Comparison of ENCODE assay signal across 15 cellular contexts in genomic region chr1:192386051-192386650, GRCh38.
DNase-seq lines count a peak whose midpoint lies in the region; ATAC-seq, FAIRE-seq and TF ChIP-seq lines count a peak whose summit lies in the region.
"Had no signal": no experiment of that assay in that cellular context is flagged by ENCODE, and none has a peak within 500 bp of the region (broad histone marks: within the 10 kb centered on the region; RNA-seq: fewer than 3 reads in every experiment).

No MANE protein-coding gene starts in this region.

- intact Hi-C loops in GM12878 (cut with micrococcal nuclease; ENCODE audit: unreplicated experiment), result no loop called here

- POLR2A ChIA-PET in GM12878 (lab: Charles Lee), result no interaction called here

- no peak for TF ChIP-seq CTCF in GM12878 (IDR thresholded peaks at IDR 0.05 in 2 of 3, conservative IDR thresholded peaks at IDR 0.05 in 1 of 3; ENCODE audit: control insufficient read depth in 2 of 3, extremely low read depth in 1 of 3, insufficient read depth in 1 of 3, low read depth in 3 of 3, low read length in 3 of 3)

- no peak for TF ChIP-seq RAD21 in GM12878 (IDR thresholded peaks at IDR 0.05; ENCODE audit: insufficient read depth, low read depth, low read length)

- no peak overlapping the region for H3K9ac ChIP-seq in GM12878 (ENCODE audit: control insufficient read depth, insufficient read depth, low read length)
- H3K9ac ChIP-seq: KMS-11 had no signal

- TF ChIP-seq POLR2A in GM12878 (IDR thresholded peaks at IDR 0.05; ENCODE audit: low read depth, low read length), result no peak

- H3K4me1 ChIP-seq in ACC112 (ENCODE audit: control insufficient read depth, insufficient read depth, low read length, unreplicated experiment) (no peaks in the 10 kb centered on the region), GM12878 (ENCODE audit: control insufficient read depth, insufficient read depth, low read length) (no peaks in the 10 kb centered on the region)
- H3K4me1 ChIP-seq: Caco-2, HAP-1 had no signal

- H3K36me3 Mint-ChIP-seq in stimulated activated naive B cell treated with anti-CD40 and anti-IgM and Interleukin-4, amounts not matched to agents 10 μg/mL and 1 μg/mL and 100 μg/mL, for 72 hours, result no peaks in the 10 kb centered on the region
- H3K36me3 Mint-ChIP-seq: IgD-negative memory B cell had no signal

- DNase-seq in GM12878 (ENCODE audit: low read depth, low spot score) (no peak), MG63 (no peak), germinal center (ENCODE audit: low spot score) (no peak)
- DNase-seq in stimulated activated naive B cell treated with anti-CD40 and anti-IgM and Interleukin-4, amounts not matched to agents 10 μg/mL and 1 μg/mL and 100 μg/mL, for 72 hours, result no peak
- DNase-seq: AML-193; Caco-2; CD4-positive, alpha-beta T cell; GDM1 had no signal

- no peak for FAIRE-seq in GM12878 (lab: Jason Lieb, UNC)
- FAIRE-seq: HTR-8/SVneo had no signal

- H3K4me3 ChIP-seq in ACC112 (ENCODE audit: low read depth, low read length), result no peak overlapping the region
- no peak overlapping the region for H3K4me3 ChIP-seq in GM12878
- H3K4me3 ChIP-seq in MG63, result no peak overlapping the region
- H3K4me3 ChIP-seq: HAP-1 had no signal

- H3K4me1 Mint-ChIP-seq in stimulated activated naive B cell treated with anti-CD40 and anti-IgM and Interleukin-4, amounts not matched to agents 10 μg/mL and 1 μg/mL and 100 μg/mL, for 72 hours, result no peaks in the 10 kb centered on the region
- H3K4me1 Mint-ChIP-seq: IgD-negative memory B cell had no signal

- 23% methylated on average over 1 of the region's 1 CpG for WGBS in GM12878 (ENCODE audit: insufficient coverage, insufficient replicate concordance, low lambda C conversion rate, missing lambda C conversion rate)

- H3K9me3 Mint-ChIP-seq in stimulated activated naive B cell treated with anti-CD40 and anti-IgM and Interleukin-4, amounts not matched to agents 10 μg/mL and 1 μg/mL and 100 μg/mL, for 72 hours, result peaks cover 0 to 3% of the 10 kb centered on the region in 2 donors
- H3K9me3 Mint-ChIP-seq: CD4-positive, alpha-beta T cell had no signal

- SMC1A ChIA-PET in GM12878 (lab: Charles Lee; ENCODE audit: uncharacterized antibody, unreplicated experiment), result no interaction called here

- H3K36me3 ChIP-seq in ACC112 (ENCODE audit: insufficient read depth, low read length) (no peaks in the 10 kb centered on the region), GM12878 (ENCODE audit: control insufficient read depth in 2 of 2, insufficient read depth in 2 of 2, low read length in 1 of 2) (no peaks in the 10 kb centered on the region), MG63 (no peaks in the 10 kb centered on the region)
- H3K36me3 ChIP-seq: HAP-1 had no signal

- no peaks in the 10 kb centered on the region for H3K79me2 ChIP-seq in ACC112 (ENCODE audit: control insufficient read depth, insufficient read depth, low read length, unreplicated experiment)
- no peaks in the 10 kb centered on the region for H3K79me2 ChIP-seq in GM12878 (ENCODE audit: control insufficient read depth, insufficient read depth, low read length)

- H3K4me2 ChIP-seq in GM12878 (ENCODE audit: control insufficient read depth, insufficient read depth), result no peak overlapping the region
- H3K4me2 ChIP-seq: KMS-11 had no signal

- H3K27ac ChIP-seq in ACC112 (ENCODE audit: low read depth, low read length) (no peak overlapping the region), GM12878 (ENCODE audit: control insufficient read depth, insufficient read depth) (no peak overlapping the region)
- H3K27ac ChIP-seq: C4-2B, KMS-11 had no signal

- no peak overlapping the region for H3K4me3 Mint-ChIP-seq in stimulated activated naive B cell treated with anti-CD40 and anti-IgM and Interleukin-4, amounts not matched to agents 10 μg/mL and 1 μg/mL and 100 μg/mL, for 72 hours
- H3K4me3 Mint-ChIP-seq: CD4-positive, alpha-beta T cell; IgD-negative memory B cell had no signal

- in situ Hi-C loops in GM12878 (cut with MboI), result no loop called here

- ATAC-seq in HG02798 (IDR thresholded peaks at IDR 0.05; ENCODE audit: poor library complexity, unreplicated experiment) (peak; percentile 35), GM12878 (peak; percentile 42)
- ATAC-seq in stimulated activated naive B cell treated with anti-CD40 and anti-IgM and Interleukin-4, amounts not matched to agents 10 μg/mL and 1 μg/mL and 100 μg/mL, for 72 hours (replicated peaks), result no peak

- no peaks in the 10 kb centered on the region for H3K27me3 ChIP-seq in ACC112 (ENCODE audit: insufficient read depth, low read length)
- no peaks in the 10 kb centered on the region for H3K27me3 ChIP-seq in GM12878 (replicated peaks in 1 of 2; ENCODE audit: control insufficient read depth in 2 of 2, insufficient read depth in 2 of 2, low read length in 1 of 2)
- no peaks in the 10 kb centered on the region for H3K27me3 ChIP-seq in MG63

- H3K27me3 Mint-ChIP-seq in stimulated activated naive B cell treated with anti-CD40 and anti-IgM and Interleukin-4, amounts not matched to agents 10 μg/mL and 1 μg/mL and 100 μg/mL, for 72 hours, result no peaks in the 10 kb centered on the region
- H3K27me3 Mint-ChIP-seq: CD4-positive, alpha-beta T cell; IgD-negative memory B cell had no signal

- H3K9me3 ChIP-seq in GM12878 (replicated peaks; ENCODE audit: control insufficient read depth, insufficient read depth, low read length), result no peaks in the 10 kb centered on the region; the same call in 2 of the 3 replicates
- peaks cover 6% of the 10 kb centered on the region; the same call in 1 of the 2 replicates for H3K9me3 ChIP-seq in MG63
- H3K9me3 ChIP-seq: HAP-1 had no signal

- RAD21 ChIA-PET in GM12878 (lab: Charles Lee; ENCODE audit: unreplicated experiment), result no interaction called here

- CTCF ChIA-PET in GM12878 (lab: Yijun Ruan, JAX), result interaction anchor here (0.6 to 1.2 kb wide), 2 partner anchors 17 to 1078 kb away, joined by 3 read pairs; no protein-coding TSS in a partner anchor

- no peak for TF ChIP-seq EP300 in GM12878 (IDR thresholded peaks at IDR 0.05; ENCODE audit: borderline replicate concordance in 1 of 2, control insufficient read depth in 1 of 2, low read depth in 2 of 2, low read length in 2 of 2)

- peak overlapping the region; percentile 12 for H2AFZ ChIP-seq in ACC112 (ENCODE audit: low read length, unreplicated experiment)
- H2AFZ ChIP-seq in GM12878 (ENCODE audit: control insufficient read depth, low read depth, low read length), result no peak overlapping the region

- H4K20me1 ChIP-seq in GM12878 (ENCODE audit: control insufficient read depth, insufficient read depth), result no peaks in the 10 kb centered on the region; the same call in 1 of the 2 replicates

- H3K27ac Mint-ChIP-seq in stimulated activated naive B cell treated with anti-CD40 and anti-IgM and Interleukin-4, amounts not matched to agents 10 μg/mL and 1 μg/mL and 100 μg/mL, for 72 hours, result no peak overlapping the region
- H3K27ac Mint-ChIP-seq: CD4-positive, alpha-beta T cell; IgD-negative memory B cell had no signal

- no TSS peak for BruUV-seq in GM12878 (replicated peaks; lab: Mats Ljungman, UMichigan)

TF ChIP-seq in GM12878, 131 proteins besides CTCF, POLR2A, EP300 and RAD21 (continues in another document):
- TF ChIP-seq, protein P1, sequence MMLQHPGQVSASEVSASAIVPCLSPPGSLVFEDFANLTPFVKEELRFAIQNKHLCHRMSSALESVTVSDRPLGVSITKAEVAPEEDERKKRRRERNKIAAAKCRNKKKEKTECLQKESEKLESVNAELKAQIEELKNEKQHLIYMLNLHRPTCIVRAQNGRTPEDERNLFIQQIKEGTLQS (IDR thresholded peaks at IDR 0.05; ENCODE audit: borderline replicate concordance, extremely low read depth, low read depth, low read length), result no peak
- TF ChIP-seq E2F4 (IDR thresholded peaks at IDR 0.05; ENCODE audit: low read depth, low read length) (no peak), RAD51 (IDR thresholded peaks at IDR 0.05) (no peak), YBX1 (IDR thresholded peaks at IDR 0.05) (no peak), SKIL (IDR thresholded peaks at IDR 0.05; ENCODE audit: low read depth, poor library complexity, severe bottlenecking) (no peak)

Comparison
In these comparisons a context has a peak if more than half of its experiments do, and no peak if none do; other contexts are left out.
1. ATAC-seq: peak in HG02798 (single experiment) and GM12878 (single experiment); none in stimulated activated naive B cell treated with anti-CD40 and anti-IgM and Interleukin-4, amounts not matched to agents 10 μg/mL and 1 μg/mL and 100 μg/mL, for 72 hours (0 of 2).